Comparison of ENCODE assay signal across 15 cellular contexts in genomic region chr7:45985902-45986301, GRCh38.
DNase-seq lines count a peak whose midpoint lies in the region; ATAC-seq and TF ChIP-seq lines count a peak whose summit lies in the region.
"Had no signal": no experiment of that assay in that cellular context is flagged by ENCODE, and none has a peak within 500 bp of the region (broad histone marks: within the 10 kb centered on the region; RNA-seq: fewer than 3 reads in every experiment).

No MANE protein-coding gene starts in this region.

- H3K79me2 ChIP-seq in SK-N-SH (ENCODE audit: insufficient read depth) = no peaks in the 10 kb centered on the region

- H4K20me1 ChIP-seq in SK-N-SH (ENCODE audit: insufficient read depth) = no peaks in the 10 kb centered on the region

- TF ChIP-seq EP300 in SK-N-SH (IDR thresholded peaks at IDR 0.05; ENCODE audit: borderline replicate concordance in 1 of 2, low read depth in 1 of 2, low read length in 1 of 2) = no peak

- no peak overlapping the region for H2AFZ ChIP-seq in SK-N-SH (ENCODE audit: low read depth)

- intact Hi-C loops in left colon (cut with DNase I, micrococcal nuclease) = no loop called here

- no peaks in the 10 kb centered on the region for H3K9me2 ChIP-seq in SK-N-SH

- TF ChIP-seq RAD21 in SK-N-SH (IDR thresholded peaks at IDR 0.05; ENCODE audit: low read length) = no peak

- CTCF ChIA-PET in SK-N-SH (lab: Yijun Ruan, JAX) = interaction anchor here (0.7 to 1.1 kb wide), 2 partner anchors 12 to 63 kb away, joined by 3 read pairs; no protein-coding TSS in a partner anchor

- H3K36me3 ChIP-seq in SK-N-SH (replicated peaks in 1 of 2; ENCODE audit: control insufficient read depth in 1 of 2, insufficient read depth in 2 of 2, low read length in 1 of 2) = no peaks in the 10 kb centered on the region
- H3K36me3 ChIP-seq: prostate gland, suprapubic skin had no signal

- no peaks in the 10 kb centered on the region for H3K27me3 ChIP-seq in SK-N-SH (ENCODE audit: insufficient read depth)
- H3K27me3 ChIP-seq: suprapubic skin had no signal

- H3K9me3 ChIP-seq in SK-N-SH = peaks cover 14% of the 10 kb centered on the region; the same call in 1 of the 2 replicates
- H3K9me3 ChIP-seq: prostate gland, suprapubic skin had no signal

- 56% methylated on average over 4 of the region's 4 CpGs for WGBS in SK-N-SH (ENCODE audit: low lambda C conversion rate)

- no peak overlapping the region for H3K4me3 ChIP-seq in SK-N-SH (ENCODE audit: low read depth in 2 of 2, low read length in 1 of 2)
- H3K4me3 ChIP-seq in fibroblast of pulmonary artery (replicated peaks; ENCODE audit: low read depth, low read length) = no peak overlapping the region
- H3K4me3 ChIP-seq: prostate gland, suprapubic skin had no signal

- H3K4me2 ChIP-seq in SK-N-SH = no peak overlapping the region

- peaks cover 0 to 12% of the 10 kb centered on the region in 2 experiments; a peak in 2 of 4 replicates for H3K4me1 ChIP-seq in SK-N-SH (ENCODE audit: control insufficient read depth in 1 of 2, insufficient read depth in 2 of 2, low read depth in 1 of 2, low read length in 1 of 2)
- H3K4me1 ChIP-seq: prostate gland, suprapubic skin had no signal

- ATAC-seq in SK-N-SH treated with all-trans-retinoic acid at 6 μM for 48 hours (peak; percentile 61), left colon (no peak), HG03159 (IDR thresholded peaks at IDR 0.05; ENCODE audit: unreplicated experiment) (no peak)
- ATAC-seq: T-helper 17 cell had no signal

- DNase-seq in SK-N-SH (no peak), RPMI7951 (ENCODE audit: low read depth) (peak; percentile 52), fibroblast of pulmonary artery (ENCODE audit: low read depth) (peak; percentile 52), stromal cell of bone marrow (ENCODE audit: low read depth) (peak; percentile 38), NCI-H2196 (lab: John Stamatoyannopoulos, UW; ENCODE audit: unreplicated experiment) (no peak), left colon (no peak)
- DNase-seq: DND-41; effector CD8-positive, alpha-beta T cell; hypothalamus; NCI-H1694; T-helper 17 cell had no signal

- no peak overlapping the region for H3K27ac ChIP-seq in SK-N-SH (ENCODE audit: low read depth in 2 of 2, low read length in 1 of 2)
- H3K27ac ChIP-seq: prostate gland, suprapubic skin had no signal

- POLR2A ChIA-PET in SK-N-SH (lab: Yijun Ruan, JAX) = no interaction called here

- no peaks in the 10 kb centered on the region for H3F3A ChIP-seq in SK-N-SH (replicated peaks; ENCODE audit: insufficient read depth)

- TF ChIP-seq CTCF in SK-N-SH (IDR thresholded peaks at IDR 0.05) (no peak), fibroblast of pulmonary artery (IDR thresholded peaks at IDR 0.05; ENCODE audit: low read length, missing control alignments) (no peak)

- no peak overlapping the region for H3K9ac ChIP-seq in SK-N-SH

TF ChIP-seq in SK-N-SH treated with all-trans-retinoic acid at 6 μM for 48 hours, 23 proteins besides CTCF, POLR2A, EP300 and RAD21:
- TF ChIP-seq POU6F1 (CRISPR knock-in tag; IDR thresholded peaks at IDR 0.05; ENCODE audit: borderline replicate concordance, low read depth) (no peak), ZFP30 (CRISPR knock-in tag; IDR thresholded peaks at IDR 0.05) (no peak), ISL1 (CRISPR knock-in tag; IDR thresholded peaks at IDR 0.05) (no peak), ZFP3 (CRISPR knock-in tag; IDR thresholded peaks at IDR 0.05) (no peak)

TF ChIP-seq in SK-N-SH, 30 proteins besides CTCF, POLR2A, EP300 and RAD21:
- TF ChIP-seq USF2 (IDR thresholded peaks at IDR 0.05; ENCODE audit: borderline replicate concordance, low read depth, low read length) (no peak), ELF1 (IDR thresholded peaks at IDR 0.05) (no peak), MEF2A (IDR thresholded peaks at IDR 0.05; ENCODE audit: borderline replicate concordance, low read depth) (no peak), GATA2 (CRISPR knock-in tag; IDR thresholded peaks at IDR 0.05) (no peak)

Comparison
In these comparisons a context has a peak if more than half of its experiments do, and no peak if none do; other contexts are left out.
1. DNase-seq: peak in RPMI7951 (single experiment), fibroblast of pulmonary artery (single experiment) and stromal cell of bone marrow (single experiment); none in SK-N-SH (single experiment), NCI-H2196 (single experiment) and left colon (0 of 2).